15 cellular contexts compared by ENCODE assay signal in genomic region chr10:4353059-4353655, GRCh38.
A peak's percentile ranks its signal among the peaks of the same experiment; 100 is the strongest.
DNase-seq lines count a peak whose midpoint lies in the region; ATAC-seq, FAIRE-seq and TF ChIP-seq lines count a peak whose summit lies in the region.
"Had no signal": no experiment of that assay in that cellular context is flagged by ENCODE, and none has a peak within 500 bp of the region (broad histone marks: within the 10 kb centered on the region; RNA-seq: fewer than 3 reads in every experiment).

No MANE protein-coding gene starts in this region.

- H3K4me3 ChIP-seq in heart left ventricle (no peak overlapping the region), aorta (ENCODE audit: low read length in 2 of 2) (no peak overlapping the region), suprapubic skin (no peak overlapping the region)
- H3K4me3 ChIP-seq: stomach had no signal

- TF ChIP-seq POLR2A in heart left ventricle (IDR thresholded peaks at IDR 0.05), result no peak
- no peak for TF ChIP-seq POLR2A in suprapubic skin (IDR thresholded peaks at IDR 0.05)
- no peak for TF ChIP-seq POLR2A in H54 (IDR thresholded peaks at IDR 0.05; ENCODE audit: low read depth, low read length)

- peak overlapping the region; percentile 47 for H3K27ac Mint-ChIP-seq in mesothelial cell of epicardium
- H3K27ac Mint-ChIP-seq: activated naive CD8-positive, alpha-beta T cell treated with anti-CD3 and anti-CD28 coated beads, Interleukin-2, amount 50 U/mL, for 24 hours had no signal

- H3K9me3 ChIP-seq in heart left ventricle (no peaks in the 10 kb centered on the region), aorta (ENCODE audit: control insufficient read depth, low read length) (no peaks in the 10 kb centered on the region), suprapubic skin (no peaks in the 10 kb centered on the region)
- H3K9me3 ChIP-seq: neutrophil, stomach had no signal

- H3K9me3 Mint-ChIP-seq in mesothelial cell of epicardium, result peaks cover 4% of the 10 kb centered on the region
- H3K9me3 Mint-ChIP-seq: activated naive CD8-positive, alpha-beta T cell treated with anti-CD3 and anti-CD28 coated beads, Interleukin-2, amount 50 U/mL, for 24 hours had no signal

- H3K27me3 Mint-ChIP-seq in mesothelial cell of epicardium (ENCODE audit: low read depth), result no peaks in the 10 kb centered on the region

- H3K4me1 ChIP-seq in heart left ventricle, result peaks cover 0 to 24% (median 19%) of the 10 kb centered on the region in 12 donors
- peaks cover 11 to 14% of the 10 kb centered on the region in 2 donors for H3K4me1 ChIP-seq in aorta (ENCODE audit: control insufficient read depth in 1 of 2, insufficient read depth in 2 of 2, low read length in 2 of 2)
- H3K4me1 ChIP-seq in suprapubic skin, result peaks cover 5% of the 10 kb centered on the region

- no peak for FAIRE-seq in H54 (lab: Jason Lieb, UNC)
- FAIRE-seq: GM18507 had no signal

- DNase-seq in heart left ventricle (no peak), cardiac septum (ENCODE audit: low spot score) (no peak), dermis blood vessel endothelial cell (peak; percentile 39), mesothelial cell of epicardium (ENCODE audit: low spot score in 2 of 2, unreplicated experiment in 2 of 2) (no peak), aorta (no peak), suprapubic skin (ENCODE audit: low spot score in 2 of 2) (no peak), H54 (ENCODE audit: insufficient read length, low spot score) (no peak), SIG-M5 treated with dmso at 0.1 percent for 504 hours (lab: John Stamatoyannopoulos, UW; ENCODE audit: unreplicated experiment) (no peak)
- DNase-seq: activated CD8-positive, alpha-beta memory T cell treated with anti-CD3 and anti-CD28 coated beads for 24 hours; activated naive CD8-positive, alpha-beta T cell treated with anti-CD3 and anti-CD28 coated beads, Interleukin-2, amount 50 U/mL, for 24 hours; NCI-H1105 treated with DMSO at 0.1 percent for 48 hours; stimulated activated CD4-positive, alpha-beta T cell treated with anti-CD3 and anti-CD28 coated beads, Interleukin-2, amount 100 ng/mL, for 24 hours; stomach had no signal

- peaks cover 30% of the 10 kb centered on the region for H3K4me1 Mint-ChIP-seq in mesothelial cell of epicardium

- 48 to 59% (median 51%) methylated on average over 11 of the region's 11 CpGs for WGBS in heart left ventricle, 4 donors
- WGBS in aorta, 2 donors, result 17 to 27% methylated on average over 11 of the region's 11 CpGs
- 93% methylated on average over 11 of the region's 11 CpGs for WGBS in suprapubic skin

- H3K27ac ChIP-seq in heart left ventricle, result peak overlapping the region in 4 of 12 donors; percentile 7 to 52 (median 22)
- peak overlapping the region; percentile 12 to 83 for H3K27ac ChIP-seq in aorta (ENCODE audit: low read depth in 1 of 2, low read length in 2 of 2)
- no peak overlapping the region for H3K27ac ChIP-seq in suprapubic skin
- H3K27ac ChIP-seq: neutrophil had no signal

- no peak overlapping the region for H3K4me3 Mint-ChIP-seq in mesothelial cell of epicardium
- H3K4me3 Mint-ChIP-seq: activated naive CD8-positive, alpha-beta T cell treated with anti-CD3 and anti-CD28 coated beads, Interleukin-2, amount 50 U/mL, for 24 hours had no signal

- TF ChIP-seq CTCF in heart left ventricle (IDR thresholded peaks at IDR 0.05) (no peak), mesothelial cell of epicardium (IDR thresholded peaks at IDR 0.05; ENCODE audit: unreplicated experiment) (no peak), suprapubic skin (IDR thresholded peaks at IDR 0.05) (no peak)

- no peaks in the 10 kb centered on the region for H3K27me3 ChIP-seq in heart left ventricle
- no peaks in the 10 kb centered on the region for H3K27me3 ChIP-seq in aorta (ENCODE audit: control insufficient read depth in 1 of 2, insufficient read depth in 2 of 2, low read length in 1 of 2)
- H3K27me3 ChIP-seq in suprapubic skin, result no peaks in the 10 kb centered on the region
- H3K27me3 ChIP-seq: neutrophil, stomach had no signal

- no peak for TF ChIP-seq EP300 in suprapubic skin (IDR thresholded peaks at IDR 0.05)

- ATAC-seq in heart left ventricle (peak in 3 of 4 donors; percentile 24 to 44 (median 42)), aorta (ENCODE audit: low FRiP score) (peak; percentile 51)
- ATAC-seq: activated naive CD8-positive, alpha-beta T cell treated with anti-CD3 and anti-CD28 coated beads, Interleukin-2, amount 50 U/mL, for 24 hours had no signal

- no peaks in the 10 kb centered on the region for H3K36me3 Mint-ChIP-seq in mesothelial cell of epicardium

- intact Hi-C loops in heart left ventricle (cut with DNase I) (loop anchor here in 1 of 10 donors (10.0 kb wide), 1 partner anchor 302 kb away; no protein-coding TSS in a partner anchor), cardiac septum (cut with DNase I) (no loop called here), aorta (cut with DNase I) (loop anchor here (5.0 to 10.0 kb wide), 3 partner anchors 302 to 566 kb away; partner anchors contain the start of gene KLF6 (in 1 of the 2))

- no peaks in the 10 kb centered on the region for H3K36me3 ChIP-seq in heart left ventricle
- peaks cover 0 to 3% of the 10 kb centered on the region in 2 donors for H3K36me3 ChIP-seq in aorta (ENCODE audit: control insufficient read depth in 1 of 2, insufficient read depth in 2 of 2, low read length in 1 of 2)
- H3K36me3 ChIP-seq in suprapubic skin, result no peaks in the 10 kb centered on the region
- H3K36me3 ChIP-seq: neutrophil, stomach had no signal
